In genomic region chr10:117005454-117006055, GRCh38 we compare ENCODE assay signal across 8 cellular contexts. TPM values are rescaled to one million over a fixed set of nuclear protein-coding genes. Genes with fewer than 3 reads are reported as not detected.
DNase-seq lines count a peak whose midpoint lies in the region; ATAC-seq and TF ChIP-seq lines count a peak whose summit lies in the region.

No MANE protein-coding gene starts in this region.

- H3K9me3 ChIP-seq in RWPE2 (ENCODE audit: severe bottlenecking), result peaks cover 5% of the 10 kb centered on the region
- H3K9me3 ChIP-seq in neural cell (ENCODE audit: low read length), result no peaks in the 10 kb centered on the region

- H3K4me3 ChIP-seq in RWPE2 (ENCODE audit: severe bottlenecking) (peak overlapping the region; percentile 71), fibroblast of mammary gland (ENCODE audit: control insufficient read depth, low read depth, low read length) (peak overlapping the region; percentile 69), neural cell (ENCODE audit: low read length) (peak overlapping the region; percentile 95)

- H4K20me1 ChIP-seq in neural cell (ENCODE audit: insufficient read depth), result no peaks in the 10 kb centered on the region

- peak overlapping the region; percentile 72 for H2AFZ ChIP-seq in neural cell (ENCODE audit: low read depth, low read length)

- H3K4me1 ChIP-seq in RWPE2 (ENCODE audit: insufficient read depth, poor library complexity, severe bottlenecking), result peaks cover 18% of the 10 kb centered on the region

- peak overlapping the region; percentile 35 for H3K4me2 ChIP-seq in neural cell (ENCODE audit: low read length)

- peak; percentile 18 for DNase-seq in AG08396 (ENCODE audit: low spot score)
- DNase-seq in RWPE2 (ENCODE audit: low spot score), result no peak
- no peak for DNase-seq in fibroblast of mammary gland (ENCODE audit: low read depth)
- DNase-seq in stimulated activated naive CD8-positive, alpha-beta T cell treated with anti-CD3 and anti-CD28 coated beads, Interleukin-15, amount 100 ng/mL, for 72 hours, result no peak

- H3K4me1 Mint-ChIP-seq in stimulated activated naive CD8-positive, alpha-beta T cell treated with anti-CD3 and anti-CD28 coated beads, Interleukin-15, amount 100 ng/mL, for 72 hours, result peaks cover 13% of the 10 kb centered on the region

- no peak overlapping the region for H3K27ac Mint-ChIP-seq in stimulated activated naive CD8-positive, alpha-beta T cell treated with anti-CD3 and anti-CD28 coated beads, Interleukin-15, amount 100 ng/mL, for 72 hours

- no peak for TF ChIP-seq EP300 in neural cell (conservative IDR thresholded peaks at IDR 0.05; ENCODE audit: poor library complexity, severe bottlenecking)

- peak overlapping the region; percentile 79 for H3K9ac ChIP-seq in neural cell (ENCODE audit: low read length)

- H3K9me2 ChIP-seq in neural cell (ENCODE audit: insufficient read depth, low read length), result no peaks in the 10 kb centered on the region

- peaks cover 36% of the 10 kb centered on the region for H3K27me3 Mint-ChIP-seq in stimulated activated naive CD8-positive, alpha-beta T cell treated with anti-CD3 and anti-CD28 coated beads, Interleukin-15, amount 100 ng/mL, for 72 hours

- H3K9me3 Mint-ChIP-seq in stimulated activated naive CD8-positive, alpha-beta T cell treated with anti-CD3 and anti-CD28 coated beads, Interleukin-15, amount 100 ng/mL, for 72 hours, result no peaks in the 10 kb centered on the region

- H3K79me2 ChIP-seq in neural cell (replicated peaks; ENCODE audit: insufficient read depth, low read length), result peaks cover 4% of the 10 kb centered on the region

- H3F3A ChIP-seq in neural cell (ENCODE audit: insufficient read depth, low read length, poor library complexity, severe bottlenecking), result no peaks in the 10 kb centered on the region

- TF ChIP-seq CTCF in RWPE2 (IDR thresholded peaks at IDR 0.05; ENCODE audit: poor library complexity, severe bottlenecking) (no peak), fibroblast of mammary gland (conservative IDR thresholded peaks at IDR 0.05; ENCODE audit: control insufficient read depth, insufficient read depth, low read depth, low read length) (no peak), neural cell (IDR thresholded peaks at IDR 0.05; ENCODE audit: poor library complexity, severe bottlenecking) (peak; percentile 50)

- H3K27me3 ChIP-seq in RWPE2 (ENCODE audit: insufficient read depth, poor library complexity, severe bottlenecking) (no peaks in the 10 kb centered on the region), neural cell (ENCODE audit: insufficient read depth, low read depth, low read length) (no peaks in the 10 kb centered on the region)

- H3K27ac ChIP-seq in RWPE2 (ENCODE audit: poor library complexity, severe bottlenecking) (peak overlapping the region; percentile 77), neural cell (ENCODE audit: low read length) (peak overlapping the region; percentile 26)

- no peak for TF ChIP-seq RAD21 in neural cell (conservative IDR thresholded peaks at IDR 0.05)

- ATAC-seq in GM19397 (IDR thresholded peaks at IDR 0.05; ENCODE audit: unreplicated experiment) (peak; percentile 12), RWPE2 (ENCODE audit: low read depth) (0 out of 3 replicates have a peak, but pooled peaks have one; percentile 7), HG02884 (IDR thresholded peaks at IDR 0.05; ENCODE audit: unreplicated experiment) (no peak), GM18519 (IDR thresholded peaks at IDR 0.05; ENCODE audit: low FRiP score, unreplicated experiment) (no peak)
- ATAC-seq in stimulated activated naive CD8-positive, alpha-beta T cell treated with anti-CD3 and anti-CD28 coated beads, Interleukin-15, amount 100 ng/mL, for 72 hours, result no peak

- peak overlapping the region in 1 of 2 donors; percentile 83 for H3K4me3 Mint-ChIP-seq in stimulated activated naive CD8-positive, alpha-beta T cell treated with anti-CD3 and anti-CD28 coated beads, Interleukin-15, amount 100 ng/mL, for 72 hours

- H3K36me3 ChIP-seq in RWPE2 (ENCODE audit: low read depth), result peaks cover 7% of the 10 kb centered on the region
- no peaks in the 10 kb centered on the region for H3K36me3 ChIP-seq in neural cell (ENCODE audit: insufficient read depth, low read length)

TF ChIP-seq in neural cell, 6 proteins besides CTCF, POLR2A, EP300 and RAD21:
- TF ChIP-seq REST (IDR thresholded peaks at IDR 0.05; ENCODE audit: borderline replicate concordance), result no peak
- peak; percentile 7 for TF ChIP-seq MXI1 (conservative IDR thresholded peaks at IDR 0.05; ENCODE audit: poor library complexity, severe bottlenecking)
- no peak for TF ChIP-seq EZH2 (IDR thresholded peaks at IDR 0.05; ENCODE audit: borderline replicate concordance, insufficient read depth, low read length, poor library complexity, severe bottlenecking)
- peak; percentile 15 for TF ChIP-seq TAF1 (IDR thresholded peaks at IDR 0.05; ENCODE audit: low read depth)

RNA-seq across cellular contexts. Expression of gene SHTN1, which starts 0.6 kb away (rescaled TPM):
- 40.9 and 55.8 TPM in 2 replicates for polyA plus RNA-seq in neural cell
- polyA minus RNA-seq in neural cell, result 34.3 and 49.2 TPM in 2 replicates

Comparison
In these comparisons a context has a peak if more than half of its experiments do, and no peak if none do; other contexts are left out.
1. ATAC-seq: peak in GM19397 (single experiment) and RWPE2 (single experiment); none in HG02884 (single experiment), GM18519 (single experiment) and stimulated activated naive CD8-positive, alpha-beta T cell treated with anti-CD3 and anti-CD28 coated beads, Interleukin-15, amount 100 ng/mL, for 72 hours (single experiment).
2. Peak in every context shown above with its lines, with median percentiles within 50 percentile points of each other: H3K4me3 ChIP-seq.